ENCODE assay signal across 22 cellular contexts in the genomic region with DNA sequence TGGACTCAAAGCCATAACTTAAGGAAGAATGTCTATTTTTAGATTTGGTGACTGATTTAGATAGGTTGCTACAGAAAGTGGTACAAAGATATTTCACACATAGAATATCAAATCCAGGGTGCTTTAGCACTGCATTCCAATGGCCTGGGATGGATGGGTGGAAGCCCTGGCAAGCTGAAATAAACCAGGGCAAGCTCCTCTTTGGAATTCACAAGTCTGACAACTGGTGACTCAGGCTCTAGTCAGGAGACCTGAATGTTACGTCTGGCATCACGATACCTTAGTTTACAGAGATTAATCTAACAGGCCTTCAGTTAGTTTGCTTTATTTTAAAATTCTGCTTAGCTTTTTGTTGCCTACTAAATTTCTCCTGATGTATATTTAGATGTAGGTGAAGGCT.
DNase-seq lines count a peak whose midpoint lies in the region; ATAC-seq and TF ChIP-seq lines count a peak whose summit lies in the region.
"Had no signal": no experiment of that assay in that cellular context is flagged by ENCODE, and none has a peak within 500 bp of the region (broad histone marks: within the 10 kb centered on the region; RNA-seq: fewer than 3 reads in every experiment).

No MANE protein-coding gene starts in this region.

- DNase-seq in GM23248, result peak; percentile 89
- peak; percentile 90 for DNase-seq in amniotic epithelial cell (ENCODE audit: low read depth)
- peak; percentile 68 to 86 for DNase-seq in foreskin keratinocyte
- DNase-seq in NCI-H526 treated with DMSO at 0.1 percent for 48 hours (lab: John Stamatoyannopoulos, UW), result no peak
- DNase-seq in CD4-positive, alpha-beta T cell, result no peak
- DNase-seq in glutamatergic neuron, result no peak
- DNase-seq: activated gamma-delta T cell; CD8-positive, alpha-beta T cell; endodermal cell; hypothalamus; left ventricle myocardium superior; naive thymus-derived CD4-positive, alpha-beta T cell; NCI-H146; NCI-H524; stimulated activated CD4-positive, alpha-beta T cell treated with anti-CD3 and anti-CD28 coated beads, Interleukin-2, amount 100 ng/mL, for 24 hours; stimulated activated CD8-positive, alpha-beta memory T cell treated with anti-CD3 and anti-CD28 coated beads, Interleukin-4, amount 100 ng/mL, for 48 hours; SW 1271; thyroid gland had no signal

- no peaks in the 10 kb centered on the region for H3K79me2 ChIP-seq in GM23248 (ENCODE audit: insufficient read depth)

- CTCF ChIA-PET in CD4-positive, alpha-beta T cell (lab: Charles Lee), result no interaction called here

- intact Hi-C loops in CD4-positive, alpha-beta T cell (cut with DNase I, micrococcal nuclease), result no loop called here

- H3K4me3 Mint-ChIP-seq in CD4-positive, alpha-beta T cell, result no peak overlapping the region
- H3K4me3 Mint-ChIP-seq in glutamatergic neuron (ENCODE audit: unreplicated experiment), result no peak overlapping the region
- H3K4me3 Mint-ChIP-seq: CD8-positive, alpha-beta T cell; endodermal cell; naive thymus-derived CD4-positive, alpha-beta T cell; WTC11 had no signal

- in situ Hi-C loops in GM23248 (cut with MboI), result no loop called here

- H3K4me1 Mint-ChIP-seq in CD4-positive, alpha-beta T cell (ENCODE audit: low read depth), result no peaks in the 10 kb centered on the region
- H3K4me1 Mint-ChIP-seq in glutamatergic neuron (ENCODE audit: low read depth, unreplicated experiment), result no peaks in the 10 kb centered on the region
- H3K4me1 Mint-ChIP-seq: naive thymus-derived CD4-positive, alpha-beta T cell had no signal

- WGBS in GM23248 (ENCODE audit: low coverage in 1 of 2, low lambda C conversion rate in 2 of 2, missing lambda C conversion rate in 2 of 2), 2 experiments, result 4 to 10% methylated on average over 2 of the region's 2 CpGs

- peaks cover 36% of the 10 kb centered on the region for H3F3A ChIP-seq in GM23248 (ENCODE audit: insufficient read depth)

- no peaks in the 10 kb centered on the region for H3K36me3 ChIP-seq in GM23248 (ENCODE audit: low read depth)
- no peaks in the 10 kb centered on the region for H3K36me3 ChIP-seq in skeletal muscle satellite cell (ENCODE audit: insufficient read depth, low read length)
- H3K36me3 ChIP-seq: HAP-1, thyroid gland had no signal

- peak; percentile 85 for ATAC-seq in foreskin keratinocyte
- no peak for ATAC-seq in CD4-positive, alpha-beta T cell (ENCODE audit: poor library complexity)
- ATAC-seq: CD8-positive, alpha-beta T cell; left ventricle myocardium superior; naive thymus-derived CD4-positive, alpha-beta T cell; Panc1; WTC11 had no signal

- H3K4me3 ChIP-seq in GM23248 (no peak overlapping the region), skeletal muscle satellite cell (ENCODE audit: low read length) (no peak overlapping the region)
- H3K4me3 ChIP-seq: HAP-1, thyroid gland had no signal

- H3K27ac Mint-ChIP-seq in CD4-positive, alpha-beta T cell, result no peak overlapping the region
- H3K27ac Mint-ChIP-seq in glutamatergic neuron (ENCODE audit: unreplicated experiment), result no peak overlapping the region
- H3K27ac Mint-ChIP-seq: CD8-positive, alpha-beta T cell; endodermal cell; naive thymus-derived CD4-positive, alpha-beta T cell; WTC11 had no signal

- peak overlapping the region; percentile 48; the same call in 1 of the 2 replicates for H3K9ac ChIP-seq in GM23248
- H3K9ac ChIP-seq in skeletal muscle satellite cell (ENCODE audit: low read depth, low read length), result peak overlapping the region; percentile 24

- peak overlapping the region; percentile 23 for H3K4me2 ChIP-seq in GM23248 (ENCODE audit: unreplicated experiment)
- H3K4me2 ChIP-seq in skeletal muscle satellite cell (ENCODE audit: low read length), result no peak overlapping the region

- H3K27me3 Mint-ChIP-seq in CD4-positive, alpha-beta T cell, result peaks cover 30% of the 10 kb centered on the region
- H3K27me3 Mint-ChIP-seq in glutamatergic neuron (ENCODE audit: unreplicated experiment), result no peaks in the 10 kb centered on the region

- H3K9me3 Mint-ChIP-seq in CD4-positive, alpha-beta T cell, result no peaks in the 10 kb centered on the region
- H3K9me3 Mint-ChIP-seq in glutamatergic neuron (ENCODE audit: unreplicated experiment), result no peaks in the 10 kb centered on the region
- H3K9me3 Mint-ChIP-seq: CD8-positive, alpha-beta T cell had no signal

- H3K27me3 ChIP-seq in GM23248 (replicated peaks; ENCODE audit: insufficient read depth) (no peaks in the 10 kb centered on the region), foreskin keratinocyte (no peaks in the 10 kb centered on the region), skeletal muscle satellite cell (ENCODE audit: control insufficient read depth, insufficient read depth, low read length) (no peaks in the 10 kb centered on the region)
- peaks cover 11% of the 10 kb centered on the region for H3K27me3 ChIP-seq in CD4-positive, alpha-beta T cell (ENCODE audit: control insufficient read depth, insufficient read depth, low read length)
- H3K27me3 ChIP-seq: thyroid gland had no signal

- H3K4me1 ChIP-seq in GM23248 (ENCODE audit: insufficient read depth) (peaks cover 50% of the 10 kb centered on the region), foreskin keratinocyte (peaks cover 19% of the 10 kb centered on the region), skeletal muscle satellite cell (ENCODE audit: control insufficient read depth, insufficient read depth, low read length) (peaks cover 21% of the 10 kb centered on the region)
- H3K4me1 ChIP-seq: thyroid gland had no signal

- H2AFZ ChIP-seq in GM23248, result peak overlapping the region; percentile 42

- no peaks in the 10 kb centered on the region for H3K9me2 ChIP-seq in GM23248 (ENCODE audit: insufficient read depth)

- POLR2A ChIA-PET in CD4-positive, alpha-beta T cell (lab: Charles Lee), result no interaction called here

- no peak for TF ChIP-seq CTCF in foreskin keratinocyte (conservative IDR thresholded peaks at IDR 0.05)
- no peak for TF ChIP-seq CTCF in CD4-positive, alpha-beta T cell (IDR thresholded peaks at IDR 0.05)
- TF ChIP-seq CTCF in glutamatergic neuron (IDR thresholded peaks at IDR 0.05; ENCODE audit: partially characterized antibody, unreplicated experiment), result no peak

- no peaks in the 10 kb centered on the region for H3K36me3 Mint-ChIP-seq in CD4-positive, alpha-beta T cell (ENCODE audit: low read depth)
- no peaks in the 10 kb centered on the region for H3K36me3 Mint-ChIP-seq in glutamatergic neuron (ENCODE audit: unreplicated experiment)
- H3K36me3 Mint-ChIP-seq: CD8-positive, alpha-beta T cell; WTC11 had no signal

- H3K27ac ChIP-seq in GM23248, result peak overlapping the region; percentile 81
- peak overlapping the region; percentile 72 for H3K27ac ChIP-seq in foreskin keratinocyte
- no peak overlapping the region for H3K27ac ChIP-seq in CD4-positive, alpha-beta T cell (ENCODE audit: low read depth, low read length)
- H3K27ac ChIP-seq: thyroid gland had no signal

- H4K20me1 ChIP-seq in GM23248 (ENCODE audit: insufficient read depth), result no peaks in the 10 kb centered on the region

- no peaks in the 10 kb centered on the region for H3K9me3 ChIP-seq in GM23248 (ENCODE audit: low read depth)
- H3K9me3 ChIP-seq in skeletal muscle satellite cell (replicated peaks; ENCODE audit: low read length), result no peaks in the 10 kb centered on the region
- H3K9me3 ChIP-seq in CD4-positive, alpha-beta T cell (ENCODE audit: control insufficient read depth, low read length), result no peaks in the 10 kb centered on the region
- H3K9me3 ChIP-seq: HAP-1, thyroid gland had no signal

Comparison
In these comparisons a context has a peak if more than half of its experiments do, and no peak if none do; other contexts are left out.
1. DNase-seq: peak in GM23248 (single experiment), amniotic epithelial cell (single experiment) and foreskin keratinocyte (2 of 2); none in NCI-H526 treated with DMSO at 0.1 percent for 48 hours (single experiment), CD4-positive, alpha-beta T cell (0 of 10) and glutamatergic neuron (single experiment).